19 cellular contexts compared by ENCODE assay signal in genomic region chr18:61817086-61817485, GRCh38.
"Had no signal": no experiment of that assay in that cellular context is flagged by ENCODE, and none has a peak within 500 bp of the region (broad histone marks: within the 10 kb centered on the region; RNA-seq: fewer than 3 reads in every experiment).

No MANE protein-coding gene starts in this region.

- H3K36me3 Mint-ChIP-seq: natural killer cell had no signal

- ATAC-seq: activated CD8-positive, alpha-beta T cell treated with anti-CD3 and anti-CD28 coated beads for 36 hours; left cardiac atrium; natural killer cell; pancreas had no signal

- H3K4me3 ChIP-seq: hepatocyte, pancreas, right lobe of liver, smooth muscle cell, stomach had no signal

- H3K79me2 ChIP-seq: hepatocyte had no signal

- FAIRE-seq: colon, islet of Langerhans, pancreas had no signal

- H3K4me1 Mint-ChIP-seq: activated CD4-positive, alpha-beta T cell treated with anti-CD3 and anti-CD28 coated beads, Interleukin-2, amount 10 ng/mL, durations not matched to agents 24 days and 14 days; natural killer cell had no signal

- H3K27ac Mint-ChIP-seq: activated CD4-positive, alpha-beta T cell treated with anti-CD3 and anti-CD28 coated beads, Interleukin-2, amount 10 ng/mL, durations not matched to agents 24 days and 14 days; activated CD8-positive, alpha-beta T cell treated with anti-CD3 and anti-CD28 coated beads for 36 hours; activated T-cell treated with anti-CD3 and anti-CD28 coated beads, Interleukin-2, amount 50 U/mL, for 24 hours; activated T-helper 2 cell treated with anti-CD3 and anti-CD28 coated beads, Interferon-gamma antibody, Interleukin-2, Interleukin-4, amounts not matched to agents 10 μg/mL and 5 μg/mL and 100 μg/mL, durations not matched to agents 14 hours and 24 hours and 36 hours; natural killer cell; T-helper 1 cell treated with Interleukin-12 subunit alpha and Interleukin-12 subunit beta and Interleukin-4 antibody, amounts not matched to agents 30 μg/mL and 1 μg/mL, for 36 hours had no signal

- H3K4me3 Mint-ChIP-seq: activated CD4-positive, alpha-beta T cell treated with anti-CD3 and anti-CD28 coated beads, Interleukin-2, amount 10 ng/mL, durations not matched to agents 24 days and 14 days; activated CD8-positive, alpha-beta T cell treated with anti-CD3 and anti-CD28 coated beads for 36 hours; activated T-cell treated with anti-CD3 and anti-CD28 coated beads, Interleukin-2, amount 50 U/mL, for 24 hours; natural killer cell; T-helper 1 cell treated with Interleukin-12 subunit alpha and Interleukin-12 subunit beta and Interleukin-4 antibody, amounts not matched to agents 30 μg/mL and 1 μg/mL, for 36 hours had no signal

- H2AFZ ChIP-seq: hepatocyte had no signal

- H3K4me2 ChIP-seq: hepatocyte, smooth muscle cell had no signal

- H3K4me1 ChIP-seq: pancreas, stomach had no signal

- DNase-seq: activated CD4-positive, alpha-beta T cell treated with anti-CD3 and anti-CD28 coated beads, Interleukin-2, amount 10 ng/mL, durations not matched to agents 24 days and 14 days; activated CD8-positive, alpha-beta T cell treated with anti-CD3 and anti-CD28 coated beads for 36 hours; activated naive CD4-positive, alpha-beta T cell treated with anti-CD3 and anti-CD28 coated beads, Interleukin-2, amount 50 U/mL, for 16 hours; activated T-cell treated with anti-CD3 and anti-CD28 coated beads, Interleukin-2, amount 50 U/mL, for 24 hours; caudate nucleus; erythroblast; left cardiac atrium; mesendoderm; natural killer cell; pancreas; right lobe of liver; stimulated activated CD4-positive, alpha-beta T cell treated with anti-CD3 and anti-CD28 coated beads, Interleukin-4, amount 100 ng/mL, for 1 hour; stomach had no signal

- H3K27me3 Mint-ChIP-seq: activated CD4-positive, alpha-beta T cell treated with anti-CD3 and anti-CD28 coated beads, Interleukin-2, amount 10 ng/mL, durations not matched to agents 24 days and 14 days; activated T-cell treated with anti-CD3 and anti-CD28 coated beads, Interleukin-2, amount 50 U/mL, for 24 hours had no signal

- H3K36me3 ChIP-seq: pancreas had no signal

- H3K9me3 Mint-ChIP-seq: activated CD4-positive, alpha-beta T cell treated with anti-CD3 and anti-CD28 coated beads, Interleukin-2, amount 10 ng/mL, durations not matched to agents 24 days and 14 days; activated CD8-positive, alpha-beta T cell treated with anti-CD3 and anti-CD28 coated beads for 36 hours; activated T-cell treated with anti-CD3 and anti-CD28 coated beads, Interleukin-2, amount 50 U/mL, for 24 hours; activated T-helper 2 cell treated with anti-CD3 and anti-CD28 coated beads, Interferon-gamma antibody, Interleukin-2, Interleukin-4, amounts not matched to agents 10 μg/mL and 5 μg/mL and 100 μg/mL, durations not matched to agents 14 hours and 24 hours and 36 hours; natural killer cell; T-helper 1 cell treated with Interleukin-12 subunit alpha and Interleukin-12 subunit beta and Interleukin-4 antibody, amounts not matched to agents 30 μg/mL and 1 μg/mL, for 36 hours had no signal

- H3K27ac ChIP-seq: hepatocyte, pancreas, right lobe of liver, stomach had no signal

- H3K27me3 ChIP-seq: hepatocyte, pancreas, right lobe of liver, stomach had no signal

- H3K9me3 ChIP-seq: pancreas, right lobe of liver, stomach had no signal
